Comparison of ENCODE assay signal across 9 cellular contexts in genomic region chr17:21376585-21376834, GRCh38. TPM values are rescaled to one million over a fixed set of nuclear protein-coding genes. Genes with fewer than 3 reads are reported as not detected.
DNase-seq lines count a peak whose midpoint lies in the region; ATAC-seq and TF ChIP-seq lines count a peak whose summit lies in the region.
"Had no signal": no experiment of that assay in that cellular context is flagged by ENCODE, and none has a peak within 500 bp of the region (broad histone marks: within the 10 kb centered on the region; RNA-seq: fewer than 3 reads in every experiment).

No MANE protein-coding gene starts in this region.

- ATAC-seq in Right ventricle myocardium inferior = peak; percentile 12
- peak; percentile 30 for ATAC-seq in Right ventricle myocardium superior (ENCODE audit: poor library complexity)
- ATAC-seq in omental fat pad (ENCODE audit: low FRiP score) = peak; percentile 20
- no peak for ATAC-seq in HG03469 (IDR thresholded peaks at IDR 0.05; ENCODE audit: unreplicated experiment)

- DNase-seq in Right ventricle myocardium inferior (ENCODE audit: missing footprints) = no peak
- no peak for DNase-seq in cardiac septum (ENCODE audit: low spot score)
- DNase-seq in Right ventricle myocardium superior = no peak
- no peak for DNase-seq in omental fat pad (ENCODE audit: low spot score)
- no peak for DNase-seq in RWPE1 (ENCODE audit: low spot score)
- DNase-seq in NAMALWA (ENCODE audit: low spot score) = no peak
- DNase-seq in amniotic stem cell (lab: John Stamatoyannopoulos, UW) = no peak
- DNase-seq: cerebellar nuclear complex had no signal

- CTCF ChIA-PET in RWPE1 (lab: Yijun Ruan, JAX) = no interaction called here

- TF ChIP-seq CTCF in omental fat pad (IDR thresholded peaks at IDR 0.05) (no peak), RWPE1 (conservative IDR thresholded peaks at IDR 0.05; ENCODE audit: low read depth) (no peak)

- H3K27ac ChIP-seq in RWPE1 = no peak overlapping the region

- POLR2A ChIA-PET in RWPE1 (lab: Yijun Ruan, JAX; ENCODE audit: low non-redundant PET) = no interaction called here

- intact Hi-C loops in Right ventricle myocardium inferior (cut with DNase I) = no loop called here
- intact Hi-C loops in cardiac septum (cut with DNase I) = loop anchor here (5.0 kb wide), 2 partner anchors 76 to 89 kb away; no protein-coding TSS in a partner anchor
- intact Hi-C loops in Right ventricle myocardium superior (cut with DNase I) = no loop called here

RNA-seq across cellular contexts. Expression of gene KCNJ12, which starts 0.4 kb away (rescaled TPM):
- total RNA-seq in Right ventricle myocardium inferior (12.6 TPM), cardiac septum (11.3 TPM), Right ventricle myocardium superior (12.2 TPM), omental fat pad (1 to 10 TPM; 1.5 to 3.2 (median 2.5) TPM)
